12 cellular contexts compared by ENCODE assay signal in genomic region chr4:102543030-102543505, GRCh38. TPM values are rescaled to one million over a fixed set of nuclear protein-coding genes. Genes with fewer than 3 reads are reported as not detected.
DNase-seq lines count a peak whose midpoint lies in the region; ATAC-seq and TF ChIP-seq lines count a peak whose summit lies in the region.
"Had no signal": no experiment of that assay in that cellular context is flagged by ENCODE, and none has a peak within 500 bp of the region (broad histone marks: within the 10 kb centered on the region; RNA-seq: fewer than 3 reads in every experiment).

No MANE protein-coding gene starts in this region.

- peaks cover 0 to 42% (median 0%) of the 10 kb centered on the region in 3 donors for H3K36me3 ChIP-seq in esophagus squamous epithelium

- DNase-seq in esophagus squamous epithelium (lab: John Stamatoyannopoulos, UW) (no peak), islet precursor cell (no peak), kidney glomerular epithelial cell (lab: John Stamatoyannopoulos, UW) (no peak), SW480 (ENCODE audit: low spot score) (no peak), foreskin melanocyte (no peak)
- DNase-seq: DND-41, glutamatergic neuron, NCI-H1694, SIG-M5 had no signal

- H3K27ac ChIP-seq in esophagus squamous epithelium = peak overlapping the region; percentile 54 to 75 (median 72)

- no peak for TF ChIP-seq CTCF in esophagus squamous epithelium (IDR thresholded peaks at IDR 0.05)

- no peaks in the 10 kb centered on the region for H3K9me3 ChIP-seq in esophagus squamous epithelium

- intact Hi-C loops in esophagus squamous epithelium (cut with DNase I) = no loop called here

- no peaks in the 10 kb centered on the region for H3K27me3 ChIP-seq in esophagus squamous epithelium

- H3K4me1 ChIP-seq in esophagus squamous epithelium = peaks cover 0 to 35% (median 0%) of the 10 kb centered on the region in 3 donors

- no peak for TF ChIP-seq POLR2A in esophagus squamous epithelium (IDR thresholded peaks at IDR 0.05)

- ATAC-seq in GM18867 (IDR thresholded peaks at IDR 0.05; ENCODE audit: unreplicated experiment) (peak; percentile 92), GM21528 (IDR thresholded peaks at IDR 0.05; ENCODE audit: low FRiP score, unreplicated experiment) (peak; percentile 77), HG03139 (IDR thresholded peaks at IDR 0.05; ENCODE audit: unreplicated experiment) (peak; percentile 77)

- no peak overlapping the region for H3K4me3 ChIP-seq in esophagus squamous epithelium

- WGBS in esophagus squamous epithelium, 2 donors = 52 to 63% methylated on average over 5 of the region's 5 CpGs

RNA-seq across cellular contexts. Expression of gene NFKB1, which starts 41.9 kb away (rescaled TPM):
- total RNA-seq in esophagus squamous epithelium = 10 to 100 TPM; 33.5 to 47.5 (median 41.4) TPM
